ENCODE assay signal across 24 cellular contexts in the genomic region with DNA sequence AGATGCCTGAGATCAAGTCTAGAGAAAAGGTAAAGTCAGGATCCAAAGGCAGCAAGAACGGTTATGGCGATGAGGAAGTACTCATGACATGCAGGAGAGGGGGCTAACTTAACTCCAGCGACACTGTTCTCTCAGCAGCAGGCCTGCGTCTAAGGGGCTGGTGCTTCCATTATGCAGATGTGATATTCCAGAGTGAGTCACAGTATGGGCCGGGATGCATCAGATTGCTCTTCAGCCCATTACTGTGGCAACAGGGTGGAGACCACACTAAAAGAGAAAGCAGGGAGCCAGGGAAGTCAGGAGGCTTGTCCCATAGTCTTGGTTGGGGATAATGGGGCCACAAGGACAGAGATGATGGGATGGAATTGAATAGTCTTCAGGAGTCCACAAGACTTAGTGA.
"Had no signal": no experiment of that assay in that cellular context is flagged by ENCODE, and none has a peak within 500 bp of the region (broad histone marks: within the 10 kb centered on the region; RNA-seq: fewer than 3 reads in every experiment).

No MANE protein-coding gene starts in this region.

- H3K4me3 ChIP-seq: K562 had no signal

- DNase-seq: Kasumi-1, MM.1S, NCI-H1092 treated with DMSO at 0.1 percent for 48 hours, NCI-H1436, NCI-H187, NCI-H2029, NCI-H2081 treated with DMSO at 0.1 percent for 48 hours, NCI-H2171, NCI-H226, NCI-H446, NCI-H510A, NCI-H524 treated with DMSO at 0.1 percent for 48 hours, NCI-H69, NCI-H774, PC-3, SHP77, SK-N-SH, SW 1271 had no signal

- H3K27ac ChIP-seq: HL-60, KMS-11, RWPE1 had no signal

- H3K9ac ChIP-seq: KMS-11, SK-N-SH had no signal

- FAIRE-seq: HTR-8/SVneo, K562 had no signal

- H3K9me3 ChIP-seq: SK-N-SH had no signal

- H3K4me2 ChIP-seq: KMS-11, SK-N-SH had no signal

- ATAC-seq: K562, Panc1, PC-3 had no signal
